In the genomic region with DNA sequence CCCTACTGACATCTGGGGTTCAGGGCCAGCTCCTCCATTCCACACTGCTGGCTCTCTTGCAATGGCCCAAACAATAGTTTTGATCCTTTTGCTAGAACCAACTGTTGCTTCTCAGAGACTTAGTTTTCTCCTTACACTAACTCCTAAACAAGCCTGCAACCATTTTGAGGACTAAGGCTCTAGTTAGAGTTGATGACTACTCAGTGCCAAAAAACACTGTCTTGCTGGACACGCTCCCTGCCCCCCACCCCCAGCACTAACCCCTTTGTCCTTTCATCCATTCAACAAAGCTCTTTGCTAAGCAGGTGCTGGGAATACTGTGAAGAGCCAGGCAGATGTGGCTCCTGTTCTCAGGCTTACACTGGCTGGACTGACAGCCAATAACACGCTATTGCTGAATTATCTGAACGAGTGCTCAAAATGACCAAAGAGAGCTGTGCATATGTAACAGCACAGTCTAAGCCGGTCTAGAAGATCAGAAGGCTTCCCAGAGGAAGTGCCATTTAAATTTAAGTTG, we compare ENCODE assay signal across 22 cellular contexts. TPM values are rescaled to one million over a fixed set of nuclear protein-coding genes. Genes with fewer than 3 reads are reported as not detected.
A peak's percentile ranks its signal among the peaks of the same experiment; 100 is the strongest.
DNase-seq lines count a peak whose midpoint lies in the region; ATAC-seq and TF ChIP-seq lines count a peak whose summit lies in the region.
"Had no signal": no experiment of that assay in that cellular context is flagged by ENCODE, and none has a peak within 500 bp of the region (broad histone marks: within the 10 kb centered on the region; RNA-seq: fewer than 3 reads in every experiment).

No MANE protein-coding gene starts in this region.

- peak overlapping the region; percentile 55; the same call in 1 of the 2 replicates for H3K4me2 ChIP-seq in GM23338
- H3K4me2 ChIP-seq: BLaER1 had no signal

- POLR2A ChIA-PET in activated CD8-positive, alpha-beta T cell treated with anti-CD3 and anti-CD28 coated beads for 36 hours (lab: Charles Lee): no interaction called here

- no peaks in the 10 kb centered on the region for H3F3A ChIP-seq in GM23338 (replicated peaks; ENCODE audit: low read depth)

- peaks cover 2% of the 10 kb centered on the region; the same call in 1 of the 3 replicates for H3K36me3 Mint-ChIP-seq in GM23338 (ENCODE audit: low read depth)
- H3K36me3 Mint-ChIP-seq in activated CD8-positive, alpha-beta T cell treated with anti-CD3 and anti-CD28 coated beads for 36 hours (ENCODE audit: low read depth): no peaks in the 10 kb centered on the region
- H3K36me3 Mint-ChIP-seq: natural killer cell treated with Interleukin-12 subunit alpha and Interleukin-12 subunit beta and Interleukin-15 and Interleukin-18, amount 100 ng/mL, for 72 hours had no signal

- H3K79me2 ChIP-seq in GM23338 (replicated peaks; ENCODE audit: insufficient read depth): peaks cover 100% of the 10 kb centered on the region

- peaks cover 4% of the 10 kb centered on the region for H3K27me3 Mint-ChIP-seq in GM23338 (ENCODE audit: insufficient read depth, low read depth, poor library complexity)
- H3K27me3 Mint-ChIP-seq in activated CD8-positive, alpha-beta T cell treated with anti-CD3 and anti-CD28 coated beads for 36 hours: no peaks in the 10 kb centered on the region
- H3K27me3 Mint-ChIP-seq: memory B cell; natural killer cell treated with Interleukin-12 subunit alpha and Interleukin-12 subunit beta and Interleukin-15 and Interleukin-18, amount 100 ng/mL, for 72 hours; stimulated activated memory B cell treated with anti-CD40 and anti-IgM and Interleukin-4, amounts not matched to agents 10 μg/mL and 1 μg/mL and 100 μg/mL, for 72 hours; T-helper 17 cell had no signal

- H3K9ac ChIP-seq in muscle layer of colon (ENCODE audit: low read length): no peak overlapping the region
- H3K9ac ChIP-seq: BLaER1, GM23248 had no signal

- no peak overlapping the region; the same call in 2 of the 3 replicates for H3K4me3 Mint-ChIP-seq in GM23338
- H3K4me3 Mint-ChIP-seq in activated CD8-positive, alpha-beta T cell treated with anti-CD3 and anti-CD28 coated beads for 36 hours: no peak overlapping the region
- H3K4me3 Mint-ChIP-seq: memory B cell; natural killer cell treated with Interleukin-12 subunit alpha and Interleukin-12 subunit beta and Interleukin-15 and Interleukin-18, amount 100 ng/mL, for 72 hours; stimulated activated memory B cell treated with anti-CD40 and anti-IgM and Interleukin-4, amounts not matched to agents 10 μg/mL and 1 μg/mL and 100 μg/mL, for 72 hours; T-helper 17 cell had no signal

- peaks cover 79% of the 10 kb centered on the region for H3K4me1 ChIP-seq in GM23338 (ENCODE audit: insufficient read depth)
- H3K4me1 ChIP-seq in muscle layer of colon (ENCODE audit: insufficient read depth, low read length): peaks cover 85% of the 10 kb centered on the region
- H3K4me1 ChIP-seq: BLaER1 had no signal

- H3K27ac ChIP-seq in GM23338 (ENCODE audit: low read depth) (peak overlapping the region; percentile 20), muscle layer of colon (ENCODE audit: low read depth, low read length) (peak overlapping the region; percentile 7)
- H3K27ac ChIP-seq: BLaER1, brain microvascular endothelial cell, GM23248, spleen, tibial artery had no signal

- peak overlapping the region; percentile 55 for H3K27ac Mint-ChIP-seq in GM23338
- no peak overlapping the region for H3K27ac Mint-ChIP-seq in activated CD8-positive, alpha-beta T cell treated with anti-CD3 and anti-CD28 coated beads for 36 hours
- H3K27ac Mint-ChIP-seq: memory B cell; natural killer cell treated with Interleukin-12 subunit alpha and Interleukin-12 subunit beta and Interleukin-15 and Interleukin-18, amount 100 ng/mL, for 72 hours; stimulated activated memory B cell treated with anti-CD40 and anti-IgM and Interleukin-4, amounts not matched to agents 10 μg/mL and 1 μg/mL and 100 μg/mL, for 72 hours; T-helper 17 cell had no signal

- H3K27me3 ChIP-seq in GM23338 (ENCODE audit: insufficient read depth): no peaks in the 10 kb centered on the region
- H3K27me3 ChIP-seq in muscle layer of colon (ENCODE audit: control insufficient read depth in 1 of 2, insufficient read depth in 2 of 2, low read length in 2 of 2): no peaks in the 10 kb centered on the region
- H3K27me3 ChIP-seq: BLaER1, brain microvascular endothelial cell, spleen, tibial artery had no signal

- TF ChIP-seq CTCF in GM23338 (conservative IDR thresholded peaks at IDR 0.05; ENCODE audit: low read depth in 2 of 2): no peak
- TF ChIP-seq CTCF in activated CD8-positive, alpha-beta T cell treated with anti-CD3 and anti-CD28 coated beads for 36 hours (IDR thresholded peaks at IDR 0.05): no peak

- H2AFZ ChIP-seq in GM23338: no peak overlapping the region
- H2AFZ ChIP-seq: GM23248 had no signal

- H4K20me1 ChIP-seq in GM23338 (replicated peaks; ENCODE audit: insufficient read depth): peaks cover 5% of the 10 kb centered on the region; the same call in 1 of the 2 replicates

- H3K9me3 ChIP-seq in muscle layer of colon (ENCODE audit: low read length): no peaks in the 10 kb centered on the region
- H3K9me3 ChIP-seq: BLaER1, spleen, tibial artery had no signal

- ATAC-seq in GM23338 (peak; percentile 9), HG02571 (IDR thresholded peaks at IDR 0.05; ENCODE audit: unreplicated experiment) (no peak)
- ATAC-seq in activated CD8-positive, alpha-beta T cell treated with anti-CD3 and anti-CD28 coated beads for 36 hours: no peak
- ATAC-seq: natural killer cell treated with Interleukin-12 subunit alpha and Interleukin-12 subunit beta and Interleukin-15 and Interleukin-18, amount 100 ng/mL, for 72 hours; stimulated activated memory B cell treated with anti-CD40 and anti-IgM and Interleukin-4, amounts not matched to agents 10 μg/mL and 1 μg/mL and 100 μg/mL, for 72 hours; T-helper 17 cell had no signal

- CTCF ChIA-PET in activated CD8-positive, alpha-beta T cell treated with anti-CD3 and anti-CD28 coated beads for 36 hours (lab: Charles Lee): interaction anchor here (0.9 kb wide), 1 partner anchor 192 kb away, joined by 3 read pairs; no protein-coding TSS in a partner anchor

- no peaks in the 10 kb centered on the region for H3K9me2 ChIP-seq in GM23338 (ENCODE audit: insufficient read depth)

- H3K4me3 ChIP-seq in GM23338 (no peak overlapping the region), muscle layer of colon (ENCODE audit: low read depth in 1 of 2, low read length in 2 of 2) (peak overlapping the region in 1 of 2 donors; percentile 6)
- H3K4me3 ChIP-seq: BLaER1, GM23248, spleen, tibial artery had no signal

- H3K36me3 ChIP-seq in GM23338 (ENCODE audit: insufficient read depth) (no peaks in the 10 kb centered on the region), muscle layer of colon (ENCODE audit: insufficient read depth, low read length) (no peaks in the 10 kb centered on the region)
- H3K36me3 ChIP-seq: BLaER1, brain microvascular endothelial cell, spleen, tibial artery had no signal

- intact Hi-C loops in activated CD8-positive, alpha-beta T cell treated with anti-CD3 and anti-CD28 coated beads for 36 hours (cut with micrococcal nuclease): no loop called here

- DNase-seq in GM23338 (ENCODE audit: low spot score) (peak; percentile 4), NCI-H1092 treated with DMSO at 0.1 percent for 48 hours (lab: John Stamatoyannopoulos, UW) (peak; percentile 58), SHP77 (lab: John Stamatoyannopoulos, UW) (peak; percentile 65 to 72), HPDE6-E6E7 (ENCODE audit: extremely low spot score) (no peak)
- no peak for DNase-seq in activated CD8-positive, alpha-beta T cell treated with anti-CD3 and anti-CD28 coated beads for 36 hours
- DNase-seq: brain microvascular endothelial cell; DMS 273 treated with DMSO at 0.1 percent for 48 hours; GM23248; head of caudate nucleus; Karpas-422; NCI-H1694; NK-92 treated with Interleukin-12 subunit alpha and Interleukin-12 subunit beta, amount 100 ng/mL, for 24 hours; Right ventricle myocardium superior; spleen; T-helper 17 cell; tibial artery had no signal

- peaks cover 86% of the 10 kb centered on the region for H3K4me1 Mint-ChIP-seq in GM23338
- H3K4me1 Mint-ChIP-seq in activated CD8-positive, alpha-beta T cell treated with anti-CD3 and anti-CD28 coated beads for 36 hours (ENCODE audit: low read depth): peaks cover 27% of the 10 kb centered on the region

- no peaks in the 10 kb centered on the region for H3K9me3 Mint-ChIP-seq in GM23338
- no peaks in the 10 kb centered on the region for H3K9me3 Mint-ChIP-seq in activated CD8-positive, alpha-beta T cell treated with anti-CD3 and anti-CD28 coated beads for 36 hours
- H3K9me3 Mint-ChIP-seq: memory B cell; natural killer cell treated with Interleukin-12 subunit alpha and Interleukin-12 subunit beta and Interleukin-15 and Interleukin-18, amount 100 ng/mL, for 72 hours; stimulated activated memory B cell treated with anti-CD40 and anti-IgM and Interleukin-4, amounts not matched to agents 10 μg/mL and 1 μg/mL and 100 μg/mL, for 72 hours had no signal

TF ChIP-seq in GM23338, 12 proteins besides CTCF, POLR2A, EP300 and RAD21 (continues in another document):
- TF ChIP-seq STAT1 (IDR thresholded peaks at IDR 0.05; ENCODE audit: unreplicated experiment): no peak
- no peak for TF ChIP-seq NANOG (IDR thresholded peaks at IDR 0.05; ENCODE audit: borderline replicate concordance)

RNA-seq across cellular contexts. Expression of a gene that starts 17.6 kb away (rescaled TPM):
- 40.3 and 71.4 TPM in 2 replicates for total RNA-seq in GM23338 (2014; rRNA removed; shearing (Covaris generic))
- 13.3 and 16.9 TPM in 2 replicates for polyA plus RNA-seq in GM23338 (2016; fragmentation: Nextera tagmentation; extraction: Ambion mirVana)
- total RNA-seq in activated CD8-positive, alpha-beta T cell treated with anti-CD3 and anti-CD28 coated beads for 36 hours: 10 to 100 TPM; 17.0 to 18.6 TPM

Comparison
In these comparisons a context has a peak if more than half of its experiments do, and no peak if none do; other contexts are left out.
1. DNase-seq: peak in GM23338 (single experiment), NCI-H1092 treated with DMSO at 0.1 percent for 48 hours (single experiment) and SHP77 (2 of 2); none in HPDE6-E6E7 (single experiment) and activated CD8-positive, alpha-beta T cell treated with anti-CD3 and anti-CD28 coated beads for 36 hours (single experiment).